In genomic region chr9:115008536-115008935, GRCh38 we compare ENCODE assay signal across 9 cellular contexts.
DNase-seq lines count a peak whose midpoint lies in the region; ATAC-seq and TF ChIP-seq lines count a peak whose summit lies in the region.
"Had no signal": no experiment of that assay in that cellular context is flagged by ENCODE, and none has a peak within 500 bp of the region (broad histone marks: within the 10 kb centered on the region; RNA-seq: fewer than 3 reads in every experiment).

No MANE protein-coding gene starts in this region.

- peaks cover 3% of the 10 kb centered on the region for H3K27me3 Mint-ChIP-seq in activated T-helper 17 cell treated with anti-CD3 and anti-CD28 coated beads, Interleukin-2, amount 50 U/mL, for 72 hours

- no peaks in the 10 kb centered on the region for H3K9me3 ChIP-seq in left lung
- no peaks in the 10 kb centered on the region for H3K9me3 ChIP-seq in Peyer's patch
- H3K9me3 ChIP-seq: vagina had no signal

- H3K4me3 Mint-ChIP-seq in activated T-helper 17 cell treated with anti-CD3 and anti-CD28 coated beads, Interleukin-2, amount 50 U/mL, for 72 hours = peak overlapping the region; percentile 4

- intact Hi-C loops in left lung (cut with DNase I) (no loop called here), posterior vena cava (cut with DNase I) (no loop called here)

- TF ChIP-seq POLR2A in Peyer's patch (IDR thresholded peaks at IDR 0.05) = no peak

- peaks cover 0 to 39% of the 10 kb centered on the region in 2 donors for H3K4me1 ChIP-seq in left lung
- no peaks in the 10 kb centered on the region for H3K4me1 ChIP-seq in Peyer's patch
- H3K4me1 ChIP-seq: vagina had no signal

- in situ Hi-C loops in Caki2 (cut with HindIII; ENCODE audit: low pct_unique_long_range_greater_than_20kb, low sequenced_read_pairs) = no loop called here

- DNase-seq in Caki2 (ENCODE audit: low read depth) (peak; percentile 58), HPDE6-E6E7 (ENCODE audit: extremely low spot score) (peak; percentile 66), left lung (peak in 1 of 2 donors; percentile 57), posterior vena cava (ENCODE audit: low spot score) (no peak), Peyer's patch (no peak)
- DNase-seq: right cardiac atrium had no signal

- H3K4me1 Mint-ChIP-seq in activated T-helper 17 cell treated with anti-CD3 and anti-CD28 coated beads, Interleukin-2, amount 50 U/mL, for 72 hours = peaks cover 51% of the 10 kb centered on the region

- TF ChIP-seq CTCF in left lung (IDR thresholded peaks at IDR 0.05) (no peak), Peyer's patch (IDR thresholded peaks at IDR 0.05) (no peak)

- no peaks in the 10 kb centered on the region for H3K36me3 Mint-ChIP-seq in activated T-helper 17 cell treated with anti-CD3 and anti-CD28 coated beads, Interleukin-2, amount 50 U/mL, for 72 hours (ENCODE audit: low read depth)

- H3K27me3 ChIP-seq in left lung = no peaks in the 10 kb centered on the region
- no peaks in the 10 kb centered on the region for H3K27me3 ChIP-seq in Peyer's patch
- H3K27me3 ChIP-seq: vagina had no signal

- peak; percentile 59 for ATAC-seq in activated T-helper 17 cell treated with anti-CD3 and anti-CD28 coated beads, Interleukin-2, amount 50 U/mL, for 72 hours (replicated peaks)
- ATAC-seq in left lung (peak; percentile 87), GM21723 (IDR thresholded peaks at IDR 0.05; ENCODE audit: unreplicated experiment) (no peak)

- H3K27ac ChIP-seq in left lung = peak overlapping the region in 1 of 2 donors; percentile 55
- no peak overlapping the region for H3K27ac ChIP-seq in Peyer's patch
- H3K27ac ChIP-seq: vagina had no signal

- H3K9me3 Mint-ChIP-seq in activated T-helper 17 cell treated with anti-CD3 and anti-CD28 coated beads, Interleukin-2, amount 50 U/mL, for 72 hours = no peaks in the 10 kb centered on the region

- H3K36me3 ChIP-seq in left lung (no peaks in the 10 kb centered on the region), Peyer's patch (no peaks in the 10 kb centered on the region)
- H3K36me3 ChIP-seq: vagina had no signal

- H3K4me3 ChIP-seq in left lung (no peak overlapping the region), Peyer's patch (no peak overlapping the region)
- H3K4me3 ChIP-seq: vagina had no signal

- H3K27ac Mint-ChIP-seq in activated T-helper 17 cell treated with anti-CD3 and anti-CD28 coated beads, Interleukin-2, amount 50 U/mL, for 72 hours = no peak overlapping the region

Comparison
In these comparisons a context has a peak if more than half of its experiments do, and no peak if none do; other contexts are left out.
1. DNase-seq: peak in Caki2 (single experiment) and HPDE6-E6E7 (single experiment); none in posterior vena cava (single experiment) and Peyer's patch (0 of 3).